ENCODE assay signal across 13 cellular contexts in genomic region chrX:146581981-146582712, GRCh38.
DNase-seq lines count a peak whose midpoint lies in the region; ATAC-seq and TF ChIP-seq lines count a peak whose summit lies in the region.
"Had no signal": no experiment of that assay in that cellular context is flagged by ENCODE, and none has a peak within 500 bp of the region (broad histone marks: within the 10 kb centered on the region; RNA-seq: fewer than 3 reads in every experiment).

No MANE protein-coding gene starts in this region.

- peaks cover 23% of the 10 kb centered on the region for H3K9me3 ChIP-seq in H9 (ENCODE audit: control insufficient read depth, low read depth, low read length)
- H3K9me3 ChIP-seq in endodermal cell (ENCODE audit: control insufficient read depth, low read length), result no peaks in the 10 kb centered on the region
- no peaks in the 10 kb centered on the region for H3K9me3 ChIP-seq in upper lobe of right lung
- H3K9me3 ChIP-seq: A549, Caco-2, HAP-1 had no signal

- H3K4me1 Mint-ChIP-seq in H9 (peaks cover 0 to 2% of the 10 kb centered on the region in 2 experiments; a peak in 1 of 4 replicates), endodermal cell (no peaks in the 10 kb centered on the region), nephron progenitor cell (peaks cover 11% of the 10 kb centered on the region), progenitor cell of endocrine pancreas (ENCODE audit: low read depth) (no peaks in the 10 kb centered on the region)
- H3K4me1 Mint-ChIP-seq: CD14-positive monocyte; CD8-positive, alpha-beta memory T cell had no signal

- no peaks in the 10 kb centered on the region for H3K79me1 ChIP-seq in H9 (ENCODE audit: insufficient read depth, low read depth, low read length, poor library complexity, severe bottlenecking)

- no peak overlapping the region for H2BK120ac ChIP-seq in H9 (ENCODE audit: low read depth, low read length, poor library complexity, severe bottlenecking)

- H3K27me3 ChIP-seq in H9 (ENCODE audit: insufficient read depth, low read length) (no peaks in the 10 kb centered on the region), endodermal cell (ENCODE audit: control insufficient read depth, insufficient read depth, low read length, poor library complexity, severe bottlenecking) (no peaks in the 10 kb centered on the region), upper lobe of right lung (no peaks in the 10 kb centered on the region)

- no peaks in the 10 kb centered on the region for H4K20me1 ChIP-seq in H9 (ENCODE audit: control insufficient read depth, insufficient read depth, insufficient read length)

- no peak overlapping the region for H2AFZ ChIP-seq in H9 (ENCODE audit: low read length)

- WGBS in H9 (ENCODE audit: extremely low coverage, insufficient read length, low lambda C conversion rate), result no CpG with 5 or more reads among the region's 5 CpGs
- WGBS in endodermal cell (ENCODE audit: insufficient coverage in 1 of 2, insufficient read length in 1 of 2), 2 experiments, result 65% methylated on average over 4 of the region's 5 CpGs; no CpG with 5 or more reads in 1 of the 2 experiments

- no peaks in the 10 kb centered on the region for H3K79me2 ChIP-seq in H9 (ENCODE audit: insufficient read depth, low read length)

- H3K9ac ChIP-seq in H9 (ENCODE audit: extremely low read depth, insufficient read length, low read length) (no peak overlapping the region), endodermal cell (ENCODE audit: extremely low read depth, low read length, poor library complexity, severe bottlenecking) (no peak overlapping the region)

- no peak overlapping the region for H3T11ph ChIP-seq in H9 (ENCODE audit: low read length)

- H3K9me3 Mint-ChIP-seq in H9, result peaks cover 56 to 64% of the 10 kb centered on the region in 2 experiments
- H3K9me3 Mint-ChIP-seq in endodermal cell, result peaks cover 66% of the 10 kb centered on the region
- peaks cover 52% of the 10 kb centered on the region for H3K9me3 Mint-ChIP-seq in nephron progenitor cell
- peaks cover 39% of the 10 kb centered on the region for H3K9me3 Mint-ChIP-seq in progenitor cell of endocrine pancreas (ENCODE audit: low read depth)

- no peaks in the 10 kb centered on the region for H3K23me2 ChIP-seq in H9 (ENCODE audit: insufficient read length, low read depth, low read length, poor library complexity, severe bottlenecking)

- H3K27ac ChIP-seq in H9 (ENCODE audit: insufficient read length, low read depth, low read length) (no peak overlapping the region), endodermal cell (ENCODE audit: low read depth, low read length) (no peak overlapping the region), upper lobe of right lung (no peak overlapping the region)
- H3K27ac ChIP-seq: A549 had no signal

- DNase-seq in H9 (peak; percentile 41), endodermal cell (peak; percentile 50), nephron progenitor cell (peak; percentile 2), progenitor cell of endocrine pancreas (ENCODE audit: low spot score, unreplicated experiment) (no peak), upper lobe of right lung (no peak), CD1c-positive myeloid dendritic cell (ENCODE audit: extremely low spot score) (no peak)
- DNase-seq: Caco-2; CD8-positive, alpha-beta memory T cell had no signal

- no peak overlapping the region for H3K56ac ChIP-seq in H9 (ENCODE audit: insufficient read length, low read depth, low read length)

- H3K36me3 Mint-ChIP-seq in H9 (ENCODE audit: insufficient read depth in 1 of 3, low read depth in 3 of 3) (peaks cover 0 to 2% (median 1%) of the 10 kb centered on the region in 3 experiments; a peak in 2 of 7 replicates), endodermal cell (ENCODE audit: low read depth) (peaks cover 1% of the 10 kb centered on the region), nephron progenitor cell (ENCODE audit: low read depth) (no peaks in the 10 kb centered on the region), progenitor cell of endocrine pancreas (ENCODE audit: insufficient read depth) (no peaks in the 10 kb centered on the region)
- H3K36me3 Mint-ChIP-seq: CD14-positive monocyte; CD8-positive, alpha-beta memory T cell had no signal

- no peak for ATAC-seq in upper lobe of right lung
- ATAC-seq in GM19395 (IDR thresholded peaks at IDR 0.05; ENCODE audit: unreplicated experiment), result no peak
- ATAC-seq: A549, HepG2 had no signal

- no peak overlapping the region for H2BK20ac ChIP-seq in H9 (ENCODE audit: low read depth, low read length, poor library complexity, severe bottlenecking)

- H2AK5ac ChIP-seq in H9 (ENCODE audit: insufficient read length, low read length), result no peak overlapping the region

- H4K91ac ChIP-seq in H9 (ENCODE audit: insufficient read length, low read depth, low read length), result no peak overlapping the region

- H4K8ac ChIP-seq in H9 (replicated peaks; ENCODE audit: insufficient read length, low read depth, low read length), result no peak overlapping the region

- intact Hi-C loops in upper lobe of right lung (cut with DNase I), result no loop called here

- H2BK15ac ChIP-seq in H9 (ENCODE audit: low read depth, low read length), result no peak overlapping the region

- H2BK5ac ChIP-seq in H9 (ENCODE audit: insufficient read length, low read length), result no peak overlapping the region

- H3K36me3 ChIP-seq in endodermal cell (ENCODE audit: control insufficient read depth, insufficient read depth, low read length) (no peaks in the 10 kb centered on the region), upper lobe of right lung (no peaks in the 10 kb centered on the region)
- H3K36me3 ChIP-seq: HAP-1 had no signal

- no peak overlapping the region for H3K23ac ChIP-seq in H9 (ENCODE audit: insufficient read length, low read depth, low read length)

- no peak overlapping the region for H3K4me3 Mint-ChIP-seq in H9
- no peak overlapping the region for H3K4me3 Mint-ChIP-seq in endodermal cell
- no peak overlapping the region for H3K4me3 Mint-ChIP-seq in nephron progenitor cell
- H3K4me3 Mint-ChIP-seq in progenitor cell of endocrine pancreas (ENCODE audit: low read depth), result no peak overlapping the region
- H3K4me3 Mint-ChIP-seq: CD14-positive monocyte; CD8-positive, alpha-beta memory T cell had no signal

- H3K4me3 ChIP-seq in endodermal cell (ENCODE audit: low read length) (no peak overlapping the region), upper lobe of right lung (no peak overlapping the region)
- H3K4me3 ChIP-seq: A549, HAP-1 had no signal

- no peaks in the 10 kb centered on the region for H3K27me3 Mint-ChIP-seq in H9 (ENCODE audit: low read depth)
- no peaks in the 10 kb centered on the region for H3K27me3 Mint-ChIP-seq in endodermal cell (ENCODE audit: insufficient read depth)
- peaks cover 8% of the 10 kb centered on the region for H3K27me3 Mint-ChIP-seq in nephron progenitor cell (ENCODE audit: low read depth, poor library complexity)
- H3K27me3 Mint-ChIP-seq in progenitor cell of endocrine pancreas, result no peaks in the 10 kb centered on the region
- H3K27me3 Mint-ChIP-seq: CD8-positive, alpha-beta memory T cell had no signal

- H3K4ac ChIP-seq in H9 (ENCODE audit: low read depth, low read length), result no peak overlapping the region

- H3K27ac Mint-ChIP-seq in H9 (no peak overlapping the region), endodermal cell (no peak overlapping the region), nephron progenitor cell (peak overlapping the region; percentile 47), progenitor cell of endocrine pancreas (no peak overlapping the region)
- H3K27ac Mint-ChIP-seq: CD14-positive monocyte; CD8-positive, alpha-beta memory T cell had no signal

- no peak overlapping the region for H3K4me2 ChIP-seq in H9 (ENCODE audit: insufficient read depth, insufficient read length, low read length)
- H3K4me2 ChIP-seq: A549 had no signal

- TF ChIP-seq CTCF in H9 (conservative IDR thresholded peaks at IDR 0.05), result peak; percentile 54
- peak; percentile 54 for TF ChIP-seq CTCF in endodermal cell (conservative IDR thresholded peaks at IDR 0.05)
- TF ChIP-seq CTCF in nephron progenitor cell (IDR thresholded peaks at IDR 0.05), result no peak
- TF ChIP-seq CTCF in progenitor cell of endocrine pancreas (IDR thresholded peaks at IDR 0.05; ENCODE audit: unreplicated experiment), result no peak
- no peak for TF ChIP-seq CTCF in upper lobe of right lung (IDR thresholded peaks at IDR 0.05)

- no peak overlapping the region for H3K18ac ChIP-seq in H9 (ENCODE audit: insufficient read length, low read depth, low read length)

- no peak overlapping the region for H4K5ac ChIP-seq in H9 (ENCODE audit: insufficient read length, low read depth, low read length)

- no peaks in the 10 kb centered on the region for H3K4me1 ChIP-seq in H9 (ENCODE audit: insufficient read depth, low read length)
- no peaks in the 10 kb centered on the region for H3K4me1 ChIP-seq in endodermal cell (ENCODE audit: control insufficient read depth, insufficient read depth, low read length)
- no peaks in the 10 kb centered on the region for H3K4me1 ChIP-seq in upper lobe of right lung
- H3K4me1 ChIP-seq: A549, Caco-2, HAP-1 had no signal

- no peak overlapping the region for H2BK12ac ChIP-seq in H9 (ENCODE audit: insufficient read length, low read depth, low read length)

- no peak overlapping the region for H3K14ac ChIP-seq in H9 (ENCODE audit: insufficient read depth, low read length)

Comparison
In these comparisons a context has a peak if more than half of its experiments do, and no peak if none do; other contexts are left out.
1. DNase-seq: peak in H9 (single experiment), endodermal cell (single experiment) and nephron progenitor cell (single experiment); none in progenitor cell of endocrine pancreas (single experiment), upper lobe of right lung (single experiment) and CD1c-positive myeloid dendritic cell (single experiment).
2. CTCF ChIP-seq: peak in H9 (single experiment) and endodermal cell (single experiment); none in nephron progenitor cell (single experiment), progenitor cell of endocrine pancreas (single experiment) and upper lobe of right lung (single experiment).